Comparison of ENCODE assay signal across 7 cellular contexts in the genomic region with DNA sequence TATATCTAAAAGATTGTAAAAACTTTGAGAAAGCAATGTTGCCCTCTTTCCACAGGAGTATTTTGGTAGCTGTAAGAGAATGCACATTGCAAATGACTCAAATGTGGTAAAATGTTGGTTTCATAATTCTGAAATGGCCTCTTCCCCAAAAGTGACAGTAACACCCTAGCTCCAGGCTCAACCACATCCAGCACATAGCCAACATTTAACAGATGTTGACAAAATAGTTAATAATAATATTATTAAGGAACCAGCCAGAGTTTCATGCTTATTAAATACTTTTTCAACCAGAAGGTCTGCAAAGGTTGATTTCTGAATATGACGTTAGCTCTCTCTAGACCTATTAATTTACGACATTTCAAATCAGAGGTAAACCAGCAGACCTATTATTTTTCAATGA. TPM values are rescaled to one million over a fixed set of nuclear protein-coding genes. Genes with fewer than 3 reads are reported as not detected.
DNase-seq lines count a peak whose midpoint lies in the region; ATAC-seq and TF ChIP-seq lines count a peak whose summit lies in the region.

No MANE protein-coding gene starts in this region.

- H3K27ac Mint-ChIP-seq in T-helper 17 cell: peak overlapping the region; percentile 100

- H3K4me3 Mint-ChIP-seq in T-helper 17 cell: peak overlapping the region; percentile 96

- DNase-seq in T-helper 17 cell (no peak), right cardiac atrium (no peak), uterus (no peak), SHP77 treated with DMSO at 0.1 percent for 48 hours (lab: John Stamatoyannopoulos, UW) (no peak), UCSD-AML1 (lab: John Stamatoyannopoulos, UW; ENCODE audit: unreplicated experiment) (no peak)

- WGBS in right cardiac atrium: 18% methylated on average over 2 of the region's 2 CpGs

- H3K36me3 Mint-ChIP-seq in T-helper 17 cell (ENCODE audit: low read depth): peaks cover 5% of the 10 kb centered on the region

- H3K4me1 ChIP-seq in right cardiac atrium (ENCODE audit: control insufficient read depth, insufficient read depth, low read length): peaks cover 6% of the 10 kb centered on the region
- peaks cover 0 to 25% of the 10 kb centered on the region in 2 donors for H3K4me1 ChIP-seq in uterus

- H3K9me3 ChIP-seq in T-helper 17 cell (ENCODE audit: control insufficient read depth, low read length, poor library complexity, severe bottlenecking): no peaks in the 10 kb centered on the region
- H3K9me3 ChIP-seq in right cardiac atrium (ENCODE audit: control insufficient read depth, low read length): no peaks in the 10 kb centered on the region
- no peaks in the 10 kb centered on the region for H3K9me3 ChIP-seq in uterus

- no peak for TF ChIP-seq CTCF in uterus (IDR thresholded peaks at IDR 0.05)

- H3K27me3 ChIP-seq in right cardiac atrium (ENCODE audit: control insufficient read depth, insufficient read depth): no peaks in the 10 kb centered on the region
- H3K27me3 ChIP-seq in uterus: no peaks in the 10 kb centered on the region

- peaks cover 49% of the 10 kb centered on the region for H3K4me1 Mint-ChIP-seq in T-helper 17 cell

- intact Hi-C loops in right cardiac atrium (cut with DNase I) (no loop called here), uterus (cut with DNase I; ENCODE audit: low total_unique reads) (no loop called here)

- peak overlapping the region; percentile 99 for H3K4me3 ChIP-seq in right cardiac atrium (ENCODE audit: low read length)
- peak overlapping the region; percentile 39 to 42 for H3K4me3 ChIP-seq in uterus

- ATAC-seq in GM19043 (IDR thresholded peaks at IDR 0.05; ENCODE audit: low read depth, unreplicated experiment) (peak; percentile 49), HG03025 (IDR thresholded peaks at IDR 0.05; ENCODE audit: low FRiP score, unreplicated experiment) (peak; percentile 63), T-helper 17 cell (peak; percentile 26), right cardiac atrium (peak; percentile 51 to 67)

- H3K27ac ChIP-seq in right cardiac atrium (ENCODE audit: low read length) (no peak overlapping the region), uterus (peak overlapping the region; percentile 74 to 89)

- no peaks in the 10 kb centered on the region for H3K36me3 ChIP-seq in uterus

- H3K27me3 Mint-ChIP-seq in T-helper 17 cell: no peaks in the 10 kb centered on the region

- no peak for TF ChIP-seq POLR2A in uterus (IDR thresholded peaks at IDR 0.05)

RNA-seq across cellular contexts. Expression of a gene that starts 1.3 kb away (rescaled TPM):
- total RNA-seq in T-helper 17 cell (100 to 1,000 TPM; 553 to 928 TPM), right cardiac atrium (100 to 1,000 TPM in 1 of 4 donors, 10 to 100 TPM in 3; 46.7 to 120 (median 83.4) TPM), uterus (100 to 1,000 TPM; 101 to 281 (median 187) TPM)
- 139 TPM for polyA plus RNA-seq in right cardiac atrium
